8 cellular contexts compared by ENCODE assay signal in genomic region chr1:41418868-41419583, GRCh38. TPM values are rescaled to one million over a fixed set of nuclear protein-coding genes. Genes with fewer than 3 reads are reported as not detected.
DNase-seq lines count a peak whose midpoint lies in the region; ATAC-seq and TF ChIP-seq lines count a peak whose summit lies in the region.

No MANE protein-coding gene starts in this region.

- H3K4me1 ChIP-seq in heart right ventricle (peaks cover 6 to 24% (median 15%) of the 10 kb centered on the region in 9 donors), thoracic aorta (ENCODE audit: control insufficient read depth in 1 of 2, low read depth in 2 of 2) (peaks cover 4 to 28% of the 10 kb centered on the region in 2 donors)

- H3K9me3 ChIP-seq in heart right ventricle: no peaks in the 10 kb centered on the region
- H3K9me3 ChIP-seq in thoracic aorta: no peaks in the 10 kb centered on the region

- H3K4me1 Mint-ChIP-seq in HFFc6 (ENCODE audit: low read depth): peaks cover 21% of the 10 kb centered on the region

- intact Hi-C loops in heart right ventricle (cut with DNase I): loop anchor here in 9 of 10 donors (1.0 to 10.0 kb wide), 7 partner anchors 13 to 152 kb away; partner anchors contain the start of gene FOXO6 (in 4 of the 9)

- no peaks in the 10 kb centered on the region for H3K9me3 Mint-ChIP-seq in HFFc6

- 48 to 49% methylated on average over 16 of the region's 16 CpGs for WGBS in heart right ventricle, 2 donors

- H3K27me3 Mint-ChIP-seq in HFFc6 (ENCODE audit: insufficient read depth): peaks cover 7% of the 10 kb centered on the region

- peak overlapping the region; percentile 82 for H3K27ac Mint-ChIP-seq in HFFc6

- H3K36me3 Mint-ChIP-seq in HFFc6 (ENCODE audit: low read depth): no peaks in the 10 kb centered on the region

- ATAC-seq in heart right ventricle: peak; percentile 77 to 87 (median 80)
- peak; percentile 88 for ATAC-seq in thoracic aorta (ENCODE audit: insufficient number of reproducible peaks, low FRiP score, low read depth)
- ATAC-seq in GM19463 (IDR thresholded peaks at IDR 0.05; ENCODE audit: unreplicated experiment): no peak
- no peak for ATAC-seq in HG03097 (IDR thresholded peaks at IDR 0.05; ENCODE audit: low FRiP score, unreplicated experiment)
- no peak for ATAC-seq in GM19397 (IDR thresholded peaks at IDR 0.05; ENCODE audit: unreplicated experiment)

- H3K27me3 ChIP-seq in heart right ventricle (peaks cover 0 to 2% (median 0%) of the 10 kb centered on the region in 7 donors), thoracic aorta (replicated peaks; ENCODE audit: insufficient read depth) (no peaks in the 10 kb centered on the region)

- DNase-seq in HFFc6: peak; percentile 88
- peak; percentile 78 for DNase-seq in T1000 (lab: John Stamatoyannopoulos, UW)
- DNase-seq in heart right ventricle: peak; percentile 78 to 80
- DNase-seq in thoracic aorta (ENCODE audit: low spot score): peak; percentile 88
- no peak for DNase-seq in stimulated activated CD4-positive, alpha-beta T cell treated with anti-CD3 and anti-CD28 coated beads, Interleukin-4, amount 100 ng/mL, for 1 hour

- H3K4me3 Mint-ChIP-seq in HFFc6: no peak overlapping the region

- peak; percentile 14; the same call in 1 of the 2 replicates for TF ChIP-seq CTCF in HFFc6 (IDR thresholded peaks at IDR 0.05)
- peak in 3 of 9 donors; percentile 10 to 35 (median 34) for TF ChIP-seq CTCF in heart right ventricle (IDR thresholded peaks at IDR 0.05)
- no peak for TF ChIP-seq CTCF in thoracic aorta (IDR thresholded peaks at IDR 0.05)

- H3K36me3 ChIP-seq in heart right ventricle: no peaks in the 10 kb centered on the region
- no peaks in the 10 kb centered on the region for H3K36me3 ChIP-seq in thoracic aorta

- peak overlapping the region in 9 of 10 donors; percentile 56 to 87 (median 78) for H3K27ac ChIP-seq in heart right ventricle
- peak overlapping the region; percentile 71 to 76 for H3K27ac ChIP-seq in thoracic aorta

- no peak overlapping the region for H3K4me3 ChIP-seq in heart right ventricle
- no peak overlapping the region for H3K4me3 ChIP-seq in thoracic aorta

RNA-seq across cellular contexts. Expression of gene FOXO6, which starts 57.8 kb away (rescaled TPM):
- total RNA-seq in HFFc6 (2021; fragmentation: NEBNext Ultra II Directional; extraction: Animal tissue kit (Norgen Biotek cat#: 25700)): under 1 TPM in 2 of 6 experiments, not detected in 4; 0.07 to 0.08 TPM
- total RNA-seq in heart right ventricle (1 to 10 TPM in 8 of 10 donors, under 1 TPM in 2; 0.30 to 2.6 (median 1.4) TPM), thoracic aorta (1 to 10 TPM in 1 of 2 donors, not detected in 1; 3.8 TPM)
- polyA plus RNA-seq in heart right ventricle: under 1 TPM; 0.77 to 0.95 TPM

Comparison
In these comparisons a context has a peak if more than half of its experiments do, and no peak if none do; other contexts are left out.
1. ATAC-seq: peak in heart right ventricle (8 of 8) and thoracic aorta (single experiment); none in GM19463 (single experiment), HG03097 (single experiment) and GM19397 (single experiment).